In the genomic region with DNA sequence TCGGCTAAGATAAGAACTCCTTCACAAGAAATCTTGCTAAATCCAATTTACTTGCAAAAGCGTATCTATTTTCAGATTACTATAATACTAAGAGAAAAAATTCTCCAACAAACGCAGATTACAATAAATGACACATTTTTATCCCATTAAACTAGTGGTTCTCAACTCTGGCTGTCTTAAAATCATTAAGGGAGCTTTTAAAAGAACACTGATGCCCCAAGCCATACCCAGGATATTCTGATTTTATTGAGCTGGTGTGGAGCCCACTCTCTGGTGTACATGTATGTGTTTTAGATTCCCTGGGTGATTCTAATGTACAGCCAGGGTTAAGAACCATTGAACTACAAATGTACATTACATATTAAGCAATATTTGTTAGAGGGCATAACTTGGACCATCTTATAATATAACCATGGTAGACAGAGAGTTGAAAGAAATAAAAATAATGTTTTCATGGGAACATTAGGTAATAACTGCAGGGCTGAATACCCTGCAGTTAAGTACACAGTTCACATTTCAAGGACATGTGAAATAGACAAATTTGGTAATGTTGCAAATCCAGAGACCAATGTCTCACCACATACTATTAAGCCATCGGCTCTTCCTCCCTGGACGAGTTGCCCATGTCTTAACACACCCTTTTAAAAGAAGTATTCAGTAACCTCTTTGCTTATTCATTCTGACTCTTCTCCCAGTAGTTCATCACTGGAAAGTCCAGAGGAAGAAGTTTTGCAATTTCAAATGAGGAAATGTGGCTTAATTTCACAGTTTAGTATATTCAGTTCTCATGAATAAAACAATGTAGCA, we compare ENCODE assay signal across 11 cellular contexts. TPM values are rescaled to one million over a fixed set of nuclear protein-coding genes. Genes with fewer than 3 reads are reported as not detected.
DNase-seq lines count a peak whose midpoint lies in the region; ATAC-seq and TF ChIP-seq lines count a peak whose summit lies in the region.
"Had no signal": no experiment of that assay in that cellular context is flagged by ENCODE, and none has a peak within 500 bp of the region (broad histone marks: within the 10 kb centered on the region; RNA-seq: fewer than 3 reads in every experiment).

No MANE protein-coding gene starts in this region.

- DNase-seq in AG09309 (ENCODE audit: low read depth) (peak; percentile 89), MV-4-11 (lab: John Stamatoyannopoulos, UW) (peak; percentile 95), choroid plexus epithelial cell (ENCODE audit: low read depth) (peak; percentile 93), memory B cell (ENCODE audit: low spot score in 2 of 2) (no peak), G401 (ENCODE audit: low spot score) (no peak), NCI-H187 treated with DMSO at 0.1 percent for 48 hours (lab: John Stamatoyannopoulos, UW) (no peak)
- DNase-seq in activated naive CD4-positive, alpha-beta T cell treated with anti-CD3 and anti-CD28 coated beads, Interleukin-2, amount 50 U/mL, for 72 hours (ENCODE audit: low spot score in 2 of 2): no peak
- no peak for DNase-seq in naive thymus-derived CD8-positive, alpha-beta T cell
- DNase-seq: activated CD4-positive, CD25-positive, alpha-beta regulatory T cell; stimulated activated CD4-positive, alpha-beta T cell treated with anti-CD3 and anti-CD28 coated beads, Interleukin-1b, Interleukin-23, amount 100 ng/mL, for 48 hours had no signal

- POLR2A ChIA-PET in naive thymus-derived CD8-positive, alpha-beta T cell (lab: Charles Lee): no interaction called here

- no peak for TF ChIP-seq CTCF in AG09309 (IDR thresholded peaks at IDR 0.05; ENCODE audit: control insufficient read depth, insufficient read depth, low read depth, low read length, missing control alignments)
- no peak for TF ChIP-seq CTCF in choroid plexus epithelial cell (conservative IDR thresholded peaks at IDR 0.05; ENCODE audit: low read depth, low read length)

- H3K36me3 Mint-ChIP-seq in memory B cell: peaks cover 2% of the 10 kb centered on the region
- no peaks in the 10 kb centered on the region for H3K36me3 Mint-ChIP-seq in activated naive CD4-positive, alpha-beta T cell treated with anti-CD3 and anti-CD28 coated beads, Interleukin-2, amount 50 U/mL, for 72 hours
- H3K36me3 Mint-ChIP-seq in naive thymus-derived CD8-positive, alpha-beta T cell: peaks cover 0 to 2% (median 2%) of the 10 kb centered on the region in 3 donors

- in situ Hi-C loops in G401 (cut with HindIII; ENCODE audit: low sequenced_read_pairs): no loop called here

- H3K4me3 Mint-ChIP-seq in memory B cell: no peak overlapping the region
- H3K4me3 Mint-ChIP-seq in naive thymus-derived CD8-positive, alpha-beta T cell: no peak overlapping the region

- ATAC-seq in memory B cell (ENCODE audit: low read depth): no peak
- ATAC-seq in activated naive CD4-positive, alpha-beta T cell treated with anti-CD3 and anti-CD28 coated beads, Interleukin-2, amount 50 U/mL, for 72 hours: no peak
- ATAC-seq in naive thymus-derived CD8-positive, alpha-beta T cell: no peak

- H3K27me3 Mint-ChIP-seq in memory B cell: no peaks in the 10 kb centered on the region
- H3K27me3 Mint-ChIP-seq in naive thymus-derived CD8-positive, alpha-beta T cell: no peaks in the 10 kb centered on the region

- no peaks in the 10 kb centered on the region for H3K9me3 Mint-ChIP-seq in memory B cell
- no peaks in the 10 kb centered on the region for H3K9me3 Mint-ChIP-seq in activated naive CD4-positive, alpha-beta T cell treated with anti-CD3 and anti-CD28 coated beads, Interleukin-2, amount 50 U/mL, for 72 hours
- no peaks in the 10 kb centered on the region for H3K9me3 Mint-ChIP-seq in naive thymus-derived CD8-positive, alpha-beta T cell

- H3K27ac Mint-ChIP-seq in memory B cell: peak overlapping the region; percentile 28
- no peak overlapping the region for H3K27ac Mint-ChIP-seq in activated naive CD4-positive, alpha-beta T cell treated with anti-CD3 and anti-CD28 coated beads, Interleukin-2, amount 50 U/mL, for 72 hours
- no peak overlapping the region for H3K27ac Mint-ChIP-seq in naive thymus-derived CD8-positive, alpha-beta T cell

- no peak overlapping the region for H3K4me3 ChIP-seq in AG09309 (ENCODE audit: control insufficient read depth, low read depth, low read length)
- no peak overlapping the region for H3K4me3 ChIP-seq in choroid plexus epithelial cell (ENCODE audit: low read depth, low read length)
- H3K4me3 ChIP-seq: adrenal gland had no signal

- peaks cover 25% of the 10 kb centered on the region for H3K4me1 Mint-ChIP-seq in memory B cell
- peaks cover 10 to 67% (median 35%) of the 10 kb centered on the region in 4 donors for H3K4me1 Mint-ChIP-seq in naive thymus-derived CD8-positive, alpha-beta T cell

RNA-seq across cellular contexts. Expression of a gene that starts 6.2 kb away (rescaled TPM):
- total RNA-seq in activated naive CD4-positive, alpha-beta T cell treated with anti-CD3 and anti-CD28 coated beads, Interleukin-2, amount 50 U/mL, for 72 hours: 1 to 10 TPM; 1.2 to 4.1 TPM
- total RNA-seq in naive thymus-derived CD8-positive, alpha-beta T cell: 10 to 100 TPM; 23.7 to 25.8 TPM
- 1 to 10 TPM; 5.9 to 7.8 (median 6.5) TPM for polyA plus RNA-seq in naive thymus-derived CD8-positive, alpha-beta T cell
- total RNA-seq in G401 (2014; rRNA removed; shearing (Covaris generic)): not detected in 2 replicates

Comparison
In these comparisons a context has a peak if more than half of its experiments do, and no peak if none do; other contexts are left out.
1. DNase-seq: peak in AG09309 (single experiment), MV-4-11 (single experiment) and choroid plexus epithelial cell (single experiment); none in memory B cell (0 of 2), activated naive CD4-positive, alpha-beta T cell treated with anti-CD3 and anti-CD28 coated beads, Interleukin-2, amount 50 U/mL, for 72 hours (0 of 2), naive thymus-derived CD8-positive, alpha-beta T cell (0 of 10), G401 (single experiment) and NCI-H187 treated with DMSO at 0.1 percent for 48 hours (single experiment).
2. RNA of a gene that starts 6.2 kb away (total RNA-seq): 23.7 to 25.8 TPM in naive thymus-derived CD8-positive, alpha-beta T cell; 1.2 to 4.1 TPM in activated naive CD4-positive, alpha-beta T cell treated with anti-CD3 and anti-CD28 coated beads, Interleukin-2, amount 50 U/mL, for 72 hours and not detected in G401; every median in the first group is over 4 times any median in the second.